Comparison of ENCODE assay signal across 12 cellular contexts in the genomic region with DNA sequence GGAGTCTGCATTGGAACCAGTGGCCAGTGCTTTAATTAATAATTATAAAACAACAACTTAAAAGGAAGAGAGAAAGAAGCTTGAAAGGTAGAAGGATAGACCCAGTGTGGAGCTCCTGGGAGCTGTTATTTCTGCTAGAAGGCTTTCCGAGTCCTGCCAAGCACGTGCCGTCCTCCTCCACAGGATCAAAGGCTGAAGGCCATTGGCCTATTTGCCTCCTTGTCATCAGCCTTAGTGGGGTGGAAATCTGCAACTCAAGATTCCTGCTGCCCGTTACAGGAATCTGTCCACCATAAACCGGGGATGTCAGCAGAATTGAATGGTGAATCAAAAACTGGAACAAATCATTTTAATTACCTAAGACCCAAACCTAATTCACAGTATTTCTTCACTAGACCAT.
DNase-seq lines count a peak whose midpoint lies in the region; TF ChIP-seq lines count a peak whose summit lies in the region.
"Had no signal": no experiment of that assay in that cellular context is flagged by ENCODE, and none has a peak within 500 bp of the region (broad histone marks: within the 10 kb centered on the region; RNA-seq: fewer than 3 reads in every experiment).

No MANE protein-coding gene starts in this region.

- peaks cover 38% of the 10 kb centered on the region for H3K4me1 Mint-ChIP-seq in nephron progenitor cell
- H3K4me1 Mint-ChIP-seq: CD4-positive, CD25-positive, alpha-beta regulatory T cell had no signal

- H3K4me3 Mint-ChIP-seq in nephron progenitor cell: no peak overlapping the region
- H3K4me3 Mint-ChIP-seq: CD4-positive, CD25-positive, alpha-beta regulatory T cell had no signal

- H3K4me3 ChIP-seq in HAP-1: no peak overlapping the region
- H3K4me3 ChIP-seq: BLaER1 treated with 17β-estradiol and CSF1 and Interleukin-3, amounts not matched to agents 10 nM and 100 nM had no signal

- H3K36me3 ChIP-seq in HAP-1 (replicated peaks): no peaks in the 10 kb centered on the region
- H3K36me3 ChIP-seq: BLaER1 treated with 17β-estradiol and CSF1 and Interleukin-3, amounts not matched to agents 10 nM and 100 nM had no signal

- H3K9me3 ChIP-seq in HAP-1: no peaks in the 10 kb centered on the region
- H3K9me3 ChIP-seq: BLaER1 treated with 17β-estradiol and CSF1 and Interleukin-3, amounts not matched to agents 10 nM and 100 nM had no signal

- peaks cover 10% of the 10 kb centered on the region for H3K9me3 Mint-ChIP-seq in nephron progenitor cell

- in situ Hi-C loops in HAP-1 (cut with MboI; ENCODE audit: low sequenced_read_pairs): no loop called here

- H3K4me1 ChIP-seq in HAP-1: no peaks in the 10 kb centered on the region
- H3K4me1 ChIP-seq: BLaER1 treated with 17β-estradiol and CSF1 and Interleukin-3, amounts not matched to agents 10 nM and 100 nM had no signal

- TF ChIP-seq CTCF in nephron progenitor cell (IDR thresholded peaks at IDR 0.05): no peak

- peak overlapping the region; percentile 85 for H3K27ac Mint-ChIP-seq in nephron progenitor cell

- H3K36me3 Mint-ChIP-seq in nephron progenitor cell (ENCODE audit: low read depth): peaks cover 6% of the 10 kb centered on the region

- peaks cover 3% of the 10 kb centered on the region for H3K27me3 Mint-ChIP-seq in nephron progenitor cell (ENCODE audit: low read depth, poor library complexity)

- H3K27me3 ChIP-seq in HAP-1 (ENCODE audit: low read depth): no peaks in the 10 kb centered on the region
- H3K27me3 ChIP-seq: BLaER1 treated with 17β-estradiol and CSF1 and Interleukin-3, amounts not matched to agents 10 nM and 100 nM had no signal

- DNase-seq in ecto neural progenitor cell (ENCODE audit: low spot score): peak; percentile 26
- no peak for DNase-seq in nephron progenitor cell
- DNase-seq in retina: peak; percentile 75
- DNase-seq in HAP-1 (ENCODE audit: low spot score in 2 of 2): no peak
- DNase-seq in NCI-H2171 treated with DMSO at 0.1 percent for 48 hours (lab: John Stamatoyannopoulos, UW): no peak
- no peak for DNase-seq in globus pallidus (ENCODE audit: low spot score)
- no peak for DNase-seq in NCI-H1048 (lab: John Stamatoyannopoulos, UW)
- DNase-seq: ACHN; CD4-positive, CD25-positive, alpha-beta regulatory T cell; DMS53; GF-D8 had no signal

Comparison
In these comparisons a context has a peak if more than half of its experiments do, and no peak if none do; other contexts are left out.
1. DNase-seq: peak in ecto neural progenitor cell (single experiment) and retina (single experiment); none in nephron progenitor cell (single experiment), HAP-1 (0 of 2), NCI-H2171 treated with DMSO at 0.1 percent for 48 hours (single experiment), globus pallidus (single experiment) and NCI-H1048 (single experiment).